In the genomic region with DNA sequence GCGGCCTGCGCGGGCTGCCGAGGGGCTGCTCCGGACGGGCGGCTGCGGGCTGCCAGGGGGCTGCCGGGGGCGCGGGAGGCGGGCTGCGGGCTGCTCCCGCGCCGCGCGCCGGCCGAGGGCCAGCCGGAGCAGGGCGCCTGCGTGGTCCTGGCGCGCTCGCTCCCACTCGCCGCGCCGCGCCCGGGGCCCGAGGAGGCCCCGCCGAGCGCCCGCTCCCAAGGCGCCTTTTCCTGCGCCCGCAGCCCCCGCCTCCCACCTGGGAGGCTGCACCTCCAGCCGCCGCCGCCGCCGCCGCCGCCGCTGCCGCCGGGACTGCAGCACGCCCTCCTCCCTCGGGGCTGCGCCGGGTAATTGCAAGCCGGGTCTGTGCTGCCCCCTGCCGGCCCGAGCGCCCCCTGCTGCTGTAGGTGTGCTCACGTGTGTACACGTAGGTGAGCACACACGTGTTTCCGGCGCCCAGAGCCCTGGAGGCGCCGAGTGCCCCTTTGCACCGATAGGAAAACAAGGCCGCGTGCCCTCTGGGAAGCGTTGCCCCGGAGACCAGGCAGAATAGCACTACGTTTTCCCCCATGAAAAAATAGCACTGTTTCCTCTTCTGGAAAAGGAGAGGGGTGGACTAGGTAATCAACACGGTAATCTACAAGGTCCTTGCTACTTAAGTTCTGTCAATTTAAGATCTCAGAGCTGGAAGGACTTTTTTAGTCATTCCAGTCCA, we compare ENCODE assay signal across 8 cellular contexts. TPM values are rescaled to one million over a fixed set of nuclear protein-coding genes. Genes with fewer than 3 reads are reported as not detected.
DNase-seq lines count a peak whose midpoint lies in the region; ATAC-seq and TF ChIP-seq lines count a peak whose summit lies in the region.

A gene (minus strand): TSS at position 326 of the 715 bp plus-strand sequence. CDS start 613 bp downstream, outside the sequence.

- DNase-seq in AG09309 (ENCODE audit: low read depth) (peak; percentile 37), NCI-H226 (peak; percentile 82), choroid plexus epithelial cell (ENCODE audit: low read depth) (peak; percentile 87), left colon (peak; percentile 85 to 96)
- peak; percentile 96 for DNase-seq in activated CD4-positive, alpha-beta T cell treated with anti-CD3 and anti-CD28 coated beads for 36 hours
- peak; percentile 79 to 92 for DNase-seq in stimulated activated CD4-positive, alpha-beta T cell treated with anti-CD3 and anti-CD28 coated beads, Interleukin-1b, Interleukin-23, amount 100 ng/mL, for 4 hours (ENCODE audit: low read depth in 2 of 2)

- H3K4me3 ChIP-seq in AG09309 (ENCODE audit: control insufficient read depth, low read depth, low read length) (peak within 1 kb of the TSS; percentile 28), choroid plexus epithelial cell (ENCODE audit: low read depth, low read length) (peak within 1 kb of the TSS; percentile 60)

- CTCF ChIA-PET in activated CD4-positive, alpha-beta T cell treated with anti-CD3 and anti-CD28 coated beads for 36 hours (lab: Charles Lee) = interaction anchor here (0.7 to 1.1 kb wide), 5 partner anchors 14 to 120 kb away, joined by 3 to 5 read pairs (median 3); no protein-coding TSS in a partner anchor

- peaks cover 45% of the 10 kb centered on the region for H3K27me3 Mint-ChIP-seq in activated CD4-positive, alpha-beta T cell treated with anti-CD3 and anti-CD28 coated beads for 36 hours

- peak; percentile 89 for TF ChIP-seq CTCF in AG09309 (IDR thresholded peaks at IDR 0.05; ENCODE audit: control insufficient read depth, insufficient read depth, low read depth, low read length, missing control alignments)
- peak; percentile 81 for TF ChIP-seq CTCF in choroid plexus epithelial cell (conservative IDR thresholded peaks at IDR 0.05; ENCODE audit: low read depth, low read length)

- H3K36me3 Mint-ChIP-seq in activated CD4-positive, alpha-beta T cell treated with anti-CD3 and anti-CD28 coated beads for 36 hours (ENCODE audit: low read depth) = no peaks in the 10 kb centered on the region

- intact Hi-C loops in activated CD4-positive, alpha-beta T cell treated with anti-CD3 and anti-CD28 coated beads for 36 hours (cut with DNase I, micrococcal nuclease) = loop anchor here (1.0 to 10.0 kb wide), 11 partner anchors 76 to 469 kb away; a partner anchor contains a TSS
- intact Hi-C loops in left colon (cut with DNase I, micrococcal nuclease) = loop anchor here in 1 of 2 donors (5.0 kb wide), 1 partner anchor 79 kb away; no protein-coding TSS in a partner anchor

- H3K9me3 Mint-ChIP-seq in activated CD4-positive, alpha-beta T cell treated with anti-CD3 and anti-CD28 coated beads for 36 hours (ENCODE audit: low read depth) = no peaks in the 10 kb centered on the region

- POLR2A ChIA-PET in activated CD4-positive, alpha-beta T cell treated with anti-CD3 and anti-CD28 coated beads for 36 hours (lab: Charles Lee) = interaction anchor here (0.5 kb wide), 1 partner anchor 211 kb away, joined by 5 read pairs; no protein-coding TSS in a partner anchor

- peak within 1 kb of the TSS; percentile 61 for H3K4me3 Mint-ChIP-seq in activated CD4-positive, alpha-beta T cell treated with anti-CD3 and anti-CD28 coated beads for 36 hours

- H3K4me1 Mint-ChIP-seq in activated CD4-positive, alpha-beta T cell treated with anti-CD3 and anti-CD28 coated beads for 36 hours = peaks cover 13% of the 10 kb centered on the region

- peak; percentile 99 for ATAC-seq in GM18909 (IDR thresholded peaks at IDR 0.05; ENCODE audit: poor library complexity, unreplicated experiment)
- peak; percentile 99 for ATAC-seq in HG03175 (IDR thresholded peaks at IDR 0.05; ENCODE audit: unreplicated experiment)
- ATAC-seq in activated CD4-positive, alpha-beta T cell treated with anti-CD3 and anti-CD28 coated beads for 36 hours = peak; percentile 99
- peak; percentile 58 for ATAC-seq in left colon

- no peak within 1 kb of the TSS for H3K27ac Mint-ChIP-seq in activated CD4-positive, alpha-beta T cell treated with anti-CD3 and anti-CD28 coated beads for 36 hours

RNA-seq across cellular contexts. Expression of the gene that starts here (rescaled TPM):
- total RNA-seq in activated CD4-positive, alpha-beta T cell treated with anti-CD3 and anti-CD28 coated beads for 36 hours = under 1 TPM; 0.23 to 0.33 TPM
- total RNA-seq in left colon = 100 to 1,000 TPM; 147 to 150 TPM

Comparison
In these comparisons a context has a peak if more than half of its experiments do, and no peak if none do; other contexts are left out.
1. Peak in every context shown above with its lines: DNase-seq, ATAC-seq and H3K4me3 ChIP-seq.
2. RNA of the gene that starts here (total RNA-seq): 147 to 150 TPM in left colon; 0.23 to 0.33 TPM in activated CD4-positive, alpha-beta T cell treated with anti-CD3 and anti-CD28 coated beads for 36 hours; every median in the first group is over 100 times any median in the second.
3. Peak in DNase-seq and ATAC-seq in activated CD4-positive, alpha-beta T cell treated with anti-CD3 and anti-CD28 coated beads for 36 hours; RNA of the gene not detected or under 1 TPM.
4. DNase-seq: peak in every context shown above with its lines; median percentile 96 in activated CD4-positive, alpha-beta T cell treated with anti-CD3 and anti-CD28 coated beads for 36 hours; 90 in left colon; 87 in choroid plexus epithelial cell; 86 in stimulated activated CD4-positive, alpha-beta T cell treated with anti-CD3 and anti-CD28 coated beads, Interleukin-1b, Interleukin-23, amount 100 ng/mL, for 4 hours; 82 in NCI-H226; 37 in AG09309.